In genomic region chr3:17501745-17502144, GRCh38 we compare ENCODE assay signal across 3 cellular contexts.
TF ChIP-seq lines count a peak whose summit lies in the region.

No MANE protein-coding gene starts in this region.

TF ChIP-seq in HepG2, 621 proteins besides CTCF, POLR2A, EP300 and RAD21:
- TF ChIP-seq TFDP1 (CRISPR knock-in tag; IDR thresholded peaks at IDR 0.05; ENCODE audit: borderline replicate concordance) (no peak), ZNF772 (CRISPR knock-in tag; IDR thresholded peaks at IDR 0.05) (no peak), PTBP1 (IDR thresholded peaks at IDR 0.05; ENCODE audit: low read depth, low read length, poor library complexity, severe bottlenecking) (no peak), CHD2 (IDR thresholded peaks at IDR 0.05; ENCODE audit: low read depth, low read length) (no peak), ZFP91 (CRISPR knock-in tag; IDR thresholded peaks at IDR 0.05; ENCODE audit: borderline replicate concordance) (no peak), KAT7 (CRISPR knock-in tag; IDR thresholded peaks at IDR 0.05; ENCODE audit: borderline replicate concordance) (no peak), MAF1 (CRISPR knock-in tag; IDR thresholded peaks at IDR 0.05; ENCODE audit: borderline replicate concordance) (no peak), MAFK (conservative IDR thresholded peaks at IDR 0.05 in 1 of 2, IDR thresholded peaks at IDR 0.05 in 1 of 2; ENCODE audit: low read length in 2 of 2) (peak; percentile 38 to 56; a peak in 2 of 4 replicates), MAFF (IDR thresholded peaks at IDR 0.05; ENCODE audit: low read depth, low read length) (0 out of 2 replicates have a peak, but pooled peaks have one; percentile 3)

TF ChIP-seq in A549, 52 proteins besides CTCF, POLR2A, EP300 and RAD21 (continued from another document):
- TF ChIP-seq GATA3 (IDR thresholded peaks at IDR 0.05; ENCODE audit: borderline replicate concordance) (no peak), NFE2L2 (conservative IDR thresholded peaks at IDR 0.05; ENCODE audit: low read length) (no peak), ELK1 (IDR thresholded peaks at IDR 0.05; ENCODE audit: low read depth, low read length) (no peak), MAFK (IDR thresholded peaks at IDR 0.05; ENCODE audit: partially characterized antibody) (peak; percentile 48)

TF ChIP-seq in K562, 482 proteins besides CTCF, POLR2A, EP300 and RAD21 (continued from another document):
- TF ChIP-seq ZNF184 (CRISPR knock-in tag; IDR thresholded peaks at IDR 0.05) = no peak
- TF ChIP-seq ASH1L (IDR thresholded peaks at IDR 0.05; ENCODE audit: borderline replicate concordance, low read depth, partially characterized antibody) = no peak
- TF ChIP-seq ZNF764 (CRISPR knock-in tag; IDR thresholded peaks at IDR 0.05; ENCODE audit: low read depth) = no peak
- TF ChIP-seq ESRRB (CRISPR knock-in tag; IDR thresholded peaks at IDR 0.05; ENCODE audit: borderline replicate concordance) = no peak
- no peak for TF ChIP-seq CCAR2 (IDR thresholded peaks at IDR 0.05; ENCODE audit: low read depth, low read length)
- TF ChIP-seq MAFG (tag; conservative IDR thresholded peaks at IDR 0.05) = 0 out of 2 replicates have a peak, but pooled peaks have one; percentile 20
- TF ChIP-seq CCNT2 (IDR thresholded peaks at IDR 0.05; ENCODE audit: borderline replicate concordance, extremely low read depth, insufficient read length, low read depth, low read length) = no peak
- no peak for TF ChIP-seq DEAF1 (CRISPR knock-in tag; IDR thresholded peaks at IDR 0.05)
- no peak for TF ChIP-seq ZFP36 (IDR thresholded peaks at IDR 0.05; ENCODE audit: low read depth, low read length, partially characterized antibody)
- no peak for TF ChIP-seq ZNF23 (CRISPR knock-in tag; IDR thresholded peaks at IDR 0.05)
- no peak for TF ChIP-seq ZBTB8A (IDR thresholded peaks at IDR 0.05; ENCODE audit: partially characterized antibody)
- no peak for TF ChIP-seq PRPF4 (IDR thresholded peaks at IDR 0.05; ENCODE audit: insufficient read depth, low read depth, low read length, poor library complexity, severe bottlenecking)
- TF ChIP-seq ELF1 (tag; IDR thresholded peaks at IDR 0.05) = no peak
- TF ChIP-seq POLR2G (IDR thresholded peaks at IDR 0.05; ENCODE audit: low read depth, low read length) = no peak
- no peak for TF ChIP-seq BCLAF1 (IDR thresholded peaks at IDR 0.05; ENCODE audit: borderline replicate concordance in 1 of 2, control insufficient read depth in 1 of 2, low read depth in 2 of 2, low read length in 1 of 2)
- no peak for TF ChIP-seq IFI16 (CRISPR knock-in tag; IDR thresholded peaks at IDR 0.05)
- no peak for TF ChIP-seq SMARCB1 (IDR thresholded peaks at IDR 0.05; ENCODE audit: insufficient read length, low read depth)
- no peak for TF ChIP-seq SREBF1 (IDR thresholded peaks at IDR 0.05; ENCODE audit: borderline replicate concordance, low read depth, low read length)
- TF ChIP-seq E4F1 (CRISPR knock-in tag; IDR thresholded peaks at IDR 0.05; ENCODE audit: borderline replicate concordance) = no peak
- no peak for TF ChIP-seq OTX1 (CRISPR knock-in tag; IDR thresholded peaks at IDR 0.05)
- TF ChIP-seq MAFF (IDR thresholded peaks at IDR 0.05; ENCODE audit: low read length) = no peak; the same call in 1 of the 2 replicates
- TF ChIP-seq CBFB (CRISPR knock-in tag; IDR thresholded peaks at IDR 0.05) = no peak
- TF ChIP-seq C11orf30 (IDR thresholded peaks at IDR 0.05; ENCODE audit: low read depth) = peak; percentile 39; the same call in 1 of the 2 replicates
- TF ChIP-seq IRF1 (CRISPR knock-in tag; IDR thresholded peaks at IDR 0.05; ENCODE audit: borderline replicate concordance) = no peak
